Comparison of ENCODE assay signal across 2 cellular contexts in genomic region chr7:32499755-32500154, GRCh38.
TF ChIP-seq lines count a peak whose summit lies in the region.

No MANE protein-coding gene starts in this region.

TF ChIP-seq in HEK293, 187 proteins besides CTCF, POLR2A, EP300 and RAD21:
- TF ChIP-seq ZNF580 (tag by site-specific recombination; IDR thresholded peaks at IDR 0.05) (0 out of 2 replicates have a peak, but pooled peaks have one; percentile 47), ZNF146 (tag by site-specific recombination; IDR thresholded peaks at IDR 0.05) (peak; percentile 97)
TF ChIP-seq in HEK293: peak in this region for 2; not testable (repeated sequence) for 185.

TF ChIP-seq in K562, 482 proteins besides CTCF, POLR2A, EP300 and RAD21:
- TF ChIP-seq NFIC (IDR thresholded peaks at IDR 0.05) (0 out of 2 replicates have a peak, but pooled peaks have one; percentile 8), ZNF146 (CRISPR knock-in tag; IDR thresholded peaks at IDR 0.05; ENCODE audit: unreplicated experiment) (peak; percentile 98), SMARCA5 (IDR thresholded peaks at IDR 0.05) (peak; percentile 66; the same call in 1 of the 2 replicates), RBM25 (IDR thresholded peaks at IDR 0.05; ENCODE audit: low read depth, low read length, severe bottlenecking) (peak; percentile 3), HDAC2 (IDR thresholded peaks at IDR 0.05) (0 out of 2 replicates have a peak, but pooled peaks have one; percentile 51), HDAC1 (IDR thresholded peaks at IDR 0.05) (0 out of 4 replicates have a peak, but pooled peaks of 1 of the 2 experiments have one; percentile 22), ADNP (tag; IDR thresholded peaks at IDR 0.05) (peak; percentile 70), KDM1A (IDR thresholded peaks at IDR 0.05) (peak; percentile 63 to 87), CHAMP1 (IDR thresholded peaks at IDR 0.05) (0 out of 2 replicates have a peak, but pooled peaks have one; percentile 25), BCOR (IDR thresholded peaks at IDR 0.05) (peak; percentile 95)
